In genomic region chr7:128398016-128398840, GRCh38 we compare ENCODE assay signal across 8 cellular contexts. TPM values are rescaled to one million over a fixed set of nuclear protein-coding genes. Genes with fewer than 3 reads are reported as not detected.
DNase-seq lines count a peak whose midpoint lies in the region; ATAC-seq and TF ChIP-seq lines count a peak whose summit lies in the region.

No MANE protein-coding gene starts in this region.

- H3K9ac ChIP-seq in trophoblast cell (ENCODE audit: low read length), result no peak overlapping the region

- H3K4me1 ChIP-seq in foreskin keratinocyte (no peaks in the 10 kb centered on the region), trophoblast cell (ENCODE audit: control insufficient read depth in 1 of 2, insufficient read depth in 2 of 2, low read length in 2 of 2) (no peaks in the 10 kb centered on the region)

- H2AFZ ChIP-seq in trophoblast cell (ENCODE audit: insufficient read depth, low read length, poor library complexity), result no peak overlapping the region

- no peak overlapping the region for H3K4me3 ChIP-seq in trophoblast cell (ENCODE audit: low read depth, low read length)

- H2AK5ac ChIP-seq in trophoblast cell (ENCODE audit: low read length), result no peak overlapping the region

- H3K27me3 ChIP-seq in foreskin keratinocyte, result no peaks in the 10 kb centered on the region
- no peaks in the 10 kb centered on the region for H3K27me3 ChIP-seq in trophoblast cell (ENCODE audit: insufficient read depth, low read length)

- no peak overlapping the region for H3K4me2 ChIP-seq in trophoblast cell (ENCODE audit: low read length)

- H3K23ac ChIP-seq in trophoblast cell (ENCODE audit: low read length), result no peak overlapping the region

- TF ChIP-seq CTCF in foreskin keratinocyte (conservative IDR thresholded peaks at IDR 0.05), result peak; percentile 87

- WGBS in trophoblast cell (ENCODE audit: extremely low coverage, insufficient coverage, insufficient read length), result no CpG with 5 or more reads among the region's 16 CpGs

- H3K4ac ChIP-seq in trophoblast cell (ENCODE audit: low read depth, low read length), result no peak overlapping the region

- H3K79me1 ChIP-seq in trophoblast cell (ENCODE audit: low read length), result no peaks in the 10 kb centered on the region

- H4K91ac ChIP-seq in trophoblast cell (ENCODE audit: low read depth, low read length), result no peak overlapping the region

- H3K9me3 ChIP-seq in trophoblast cell (ENCODE audit: insufficient read depth, low read depth, low read length), result no peaks in the 10 kb centered on the region

- H2BK12ac ChIP-seq in trophoblast cell (ENCODE audit: low read length), result no peak overlapping the region

- DNase-seq in activated naive CD4-positive, alpha-beta T cell treated with Interleukin-2 at 50 U/mL for 16 hours, result peak; percentile 42
- no peak for DNase-seq in activated naive CD4-positive, alpha-beta T cell treated with anti-CD3 and anti-CD28 coated beads, Interleukin-2, amount 50 U/mL, for 16 hours
- DNase-seq in NCI-H1092 (lab: John Stamatoyannopoulos, UW) (peak; percentile 29), activated T-cell treated with anti-CD3 and anti-CD28 coated beads for 4 hours (peak; percentile 32), foreskin keratinocyte (no peak), trophoblast cell (peak; percentile 48 to 73), 8988T (no peak)

- H3K79me2 ChIP-seq in trophoblast cell (ENCODE audit: control insufficient read depth, insufficient read depth, low read length, poor library complexity), result no peaks in the 10 kb centered on the region

- no peak overlapping the region for H3K14ac ChIP-seq in trophoblast cell (ENCODE audit: low read length)

- H3K18ac ChIP-seq in trophoblast cell (ENCODE audit: low read length), result no peak overlapping the region

- H3K27ac ChIP-seq in foreskin keratinocyte (no peak overlapping the region), trophoblast cell (ENCODE audit: low read depth, low read length) (no peak overlapping the region)

- no peak overlapping the region for H2BK5ac ChIP-seq in trophoblast cell (ENCODE audit: low read depth, low read length, poor library complexity)

- no peak overlapping the region for H4K12ac ChIP-seq in trophoblast cell (ENCODE audit: low read depth, low read length)

- no peak overlapping the region for H4K8ac ChIP-seq in trophoblast cell (ENCODE audit: low read depth, low read length)

- peak; percentile 79 for ATAC-seq in foreskin keratinocyte
- no peak for ATAC-seq in GM19397 (IDR thresholded peaks at IDR 0.05; ENCODE audit: unreplicated experiment)

- peaks cover 9 to 12% of the 10 kb centered on the region in 2 experiments for H3K36me3 ChIP-seq in trophoblast cell (ENCODE audit: control insufficient read depth in 1 of 2, insufficient read depth in 2 of 2, low read length in 2 of 2)

- no peak overlapping the region for H2BK120ac ChIP-seq in trophoblast cell (ENCODE audit: insufficient read depth, low read length, poor library complexity)

RNA-seq across cellular contexts. Expression of gene IMPDH1, which starts 11.6 kb away (rescaled TPM):
- total RNA-seq in foreskin keratinocyte, result 80.1 and 91.4 TPM in 2 replicates
- 77.6 and 85.0 TPM in 2 replicates for polyA plus RNA-seq in foreskin keratinocyte
- polyA plus RNA-seq in trophoblast cell (2013), result 11.8 and 12.6 TPM in 2 replicates

RNA-seq across cellular contexts. Expression of gene PRRT4, which starts 36.7 kb away (rescaled TPM):
- total RNA-seq in foreskin keratinocyte, result 0.17 and 0.28 TPM in 2 replicates
- 0.04 and 0.29 TPM in 2 replicates for polyA plus RNA-seq in foreskin keratinocyte
- polyA plus RNA-seq in trophoblast cell (2013), result 34.4 and 34.6 TPM in 2 replicates

RNA-seq across cellular contexts. Expression of gene RBM28, which starts 54.5 kb away (rescaled TPM):
- 30.8 and 44.4 TPM in 2 replicates for total RNA-seq in foreskin keratinocyte
- 21.7 and 25.7 TPM in 2 replicates for polyA plus RNA-seq in foreskin keratinocyte
- 35.4 and 35.8 TPM in 2 replicates for polyA plus RNA-seq in trophoblast cell (2013)

RNA-seq across cellular contexts. Expression of gene HILPDA, which starts 57.5 kb away (rescaled TPM):
- total RNA-seq in foreskin keratinocyte, result 11.8 and 13.5 TPM in 2 replicates
- 12.5 and 14.8 TPM in 2 replicates for polyA plus RNA-seq in foreskin keratinocyte
- polyA plus RNA-seq in trophoblast cell (2013), result 43.1 and 43.2 TPM in 2 replicates

Comparison
In these comparisons a context has a peak if more than half of its experiments do, and no peak if none do; other contexts are left out.
1. DNase-seq: peak in activated naive CD4-positive, alpha-beta T cell treated with Interleukin-2 at 50 U/mL for 16 hours (single experiment), NCI-H1092 (single experiment), activated T-cell treated with anti-CD3 and anti-CD28 coated beads for 4 hours (single experiment) and trophoblast cell (2 of 2); none in activated naive CD4-positive, alpha-beta T cell treated with anti-CD3 and anti-CD28 coated beads, Interleukin-2, amount 50 U/mL, for 16 hours (single experiment), foreskin keratinocyte (0 of 2) and 8988T (single experiment).